8 cellular contexts compared by ENCODE assay signal in genomic region chr1:23691499-23692307, GRCh38. TPM values are rescaled to one million over a fixed set of nuclear protein-coding genes. Genes with fewer than 3 reads are reported as not detected.
A peak's percentile ranks its signal among the peaks of the same experiment; 100 is the strongest.
DNase-seq lines count a peak whose midpoint lies in the region; ATAC-seq lines count a peak whose summit lies in the region.

RPL11 (plus strand) TSS chr1:23691806; CDS start chr1:23691824, 18 bp downstream.

- peak within 1 kb of the TSS; percentile 90 for H3K4me3 ChIP-seq in BLaER1

- no peaks in the 10 kb centered on the region for H3K27me3 ChIP-seq in BLaER1

- H3K36me3 ChIP-seq in BLaER1 = peaks cover 45% of the 10 kb centered on the region

- peak; percentile 86 for DNase-seq in NCI-H526 treated with DMSO at 0.1 percent for 48 hours (lab: John Stamatoyannopoulos, UW)
- DNase-seq in activated CD4-positive, alpha-beta T cell treated with anti-CD3 and anti-CD28 coated beads, Interleukin-2, amount 50 U/mL, for 1 hour = peak; percentile 84
- peak; percentile 97 for DNase-seq in dedifferentiated amniotic fluid mesenchymal stem cell (ENCODE audit: extremely low spot score)
- DNase-seq in left lobe of liver (ENCODE audit: low spot score) = peak; percentile 93
- DNase-seq in stimulated activated CD4-positive, alpha-beta T cell treated with anti-CD3 and anti-CD28 coated beads, Interleukin-2, amount 100 ng/mL, for 4 hours (ENCODE audit: low read depth) = peak; percentile 84

- H3K27ac ChIP-seq in BLaER1 = peak within 1 kb of the TSS; percentile 98

- ATAC-seq in GM19324 (IDR thresholded peaks at IDR 0.05; ENCODE audit: low FRiP score, unreplicated experiment) (peak; percentile 85), HG03469 (IDR thresholded peaks at IDR 0.05; ENCODE audit: unreplicated experiment) (peak; percentile 82), left lobe of liver (peak; percentile 100)

- peak within 1 kb of the TSS; percentile 98 for H3K9ac ChIP-seq in BLaER1

- H4K20me1 ChIP-seq in BLaER1 = peaks cover 51% of the 10 kb centered on the region

- H3K9me3 ChIP-seq in BLaER1 = peaks cover 31% of the 10 kb centered on the region

- H3K4me1 ChIP-seq in BLaER1 = peaks cover 44% of the 10 kb centered on the region

- peak within 1 kb of the TSS; percentile 95 for H3K4me2 ChIP-seq in BLaER1

RNA-seq across cellular contexts. Expression of gene RPL11, which starts in this region (rescaled TPM):
- total RNA-seq in left lobe of liver = 306 TPM

Comparison
In these comparisons a context has a peak if more than half of its experiments do, and no peak if none do; other contexts are left out.
1. Peak in every context shown above with its lines: DNase-seq, ATAC-seq, H3K4me3 ChIP-seq and H3K27ac ChIP-seq.